In the genomic region with DNA sequence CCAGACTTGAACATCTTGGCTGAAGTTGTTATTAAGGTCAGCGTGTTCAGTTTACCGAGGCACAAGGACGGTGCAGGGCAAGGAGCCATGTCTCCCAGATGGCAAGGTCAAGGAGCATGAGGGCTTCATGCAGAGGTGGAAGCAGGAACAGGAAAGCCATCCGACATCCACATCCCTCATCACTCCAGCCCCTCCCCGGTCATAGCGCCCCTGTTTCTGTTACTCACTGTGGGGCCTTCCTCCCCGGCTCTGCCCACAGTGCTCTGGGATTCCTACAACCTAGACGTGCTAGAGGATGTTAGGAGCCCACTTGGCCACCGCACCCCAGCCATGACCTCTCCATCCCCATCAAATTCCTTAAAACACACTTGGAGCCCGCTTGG, we compare ENCODE assay signal across 31 cellular contexts.
"Had no signal": no experiment of that assay in that cellular context is flagged by ENCODE, and none has a peak within 500 bp of the region (broad histone marks: within the 10 kb centered on the region; RNA-seq: fewer than 3 reads in every experiment).

No MANE protein-coding gene starts in this region.

- H3K27ac Mint-ChIP-seq: activated CD4-positive, alpha-beta memory T cell treated with anti-CD3 and anti-CD28 coated beads for 36 hours; activated CD4-positive, alpha-beta T cell treated with anti-CD3 and anti-CD28 coated beads for 36 hours; activated CD4-positive, alpha-beta T cell treated with anti-CD3 and anti-CD28 coated beads, Interleukin-2, amount 10 ng/mL, durations not matched to agents 24 days and 14 days; activated CD8-positive, alpha-beta memory T cell treated with anti-CD3 and anti-CD28 coated beads, Interleukin-2, amount 10 ng/mL, durations not matched to agents 7 days and 5 days; activated CD8-positive, alpha-beta T cell treated with anti-CD3 and anti-CD28 coated beads, Interleukin-2, amount 10 ng/mL, durations not matched to agents 7 days and 5 days; activated naive CD8-positive, alpha-beta T cell; activated T-helper 1 cell treated with anti-CD3 and anti-CD28 coated beads, Interleukin-12 subunit alpha, Interleukin-12 subunit beta, Interleukin-2, Interleukin-4 antibody, amounts not matched to agents 30 ng/mL and 10 ng/mL and 1 ng/mL, durations not matched to agents 14 hours and 24 hours and 36 hours; activated T-helper 2 cell treated with anti-CD3 and anti-CD28 coated beads, Interferon-gamma antibody, Interleukin-2, Interleukin-4, amounts not matched to agents 10 μg/mL and 5 μg/mL and 100 μg/mL, durations not matched to agents 14 hours and 24 hours and 36 hours; effector memory CD8-positive, alpha-beta T cell had no signal

- H3K36me3 ChIP-seq: esophagus squamous epithelium, gastroesophageal sphincter had no signal

- H3K9me3 Mint-ChIP-seq: activated CD4-positive, alpha-beta memory T cell treated with anti-CD3 and anti-CD28 coated beads for 36 hours; activated CD4-positive, alpha-beta T cell treated with anti-CD3 and anti-CD28 coated beads, Interleukin-2, amount 10 ng/mL, durations not matched to agents 24 days and 14 days; activated T-helper 1 cell treated with anti-CD3 and anti-CD28 coated beads, Interleukin-12 subunit alpha, Interleukin-12 subunit beta, Interleukin-2, Interleukin-4 antibody, amounts not matched to agents 30 ng/mL and 10 ng/mL and 1 ng/mL, durations not matched to agents 14 hours and 24 hours and 36 hours; activated T-helper 2 cell treated with anti-CD3 and anti-CD28 coated beads, Interferon-gamma antibody, Interleukin-2, Interleukin-4, amounts not matched to agents 10 μg/mL and 5 μg/mL and 100 μg/mL, durations not matched to agents 14 hours and 24 hours and 36 hours; effector memory CD8-positive, alpha-beta T cell had no signal

- H3K9me3 ChIP-seq: esophagus squamous epithelium, gastroesophageal sphincter had no signal

- FAIRE-seq: astrocyte, colon, endothelial cell of umbilical vein had no signal

- H3K36me3 Mint-ChIP-seq: activated CD4-positive, alpha-beta memory T cell treated with anti-CD3 and anti-CD28 coated beads for 36 hours; activated CD8-positive, alpha-beta memory T cell treated with anti-CD3 and anti-CD28 coated beads, Interleukin-2, amount 10 ng/mL, durations not matched to agents 7 days and 5 days; activated naive CD8-positive, alpha-beta T cell had no signal

- H3K4me3 ChIP-seq: esophagus squamous epithelium, gastroesophageal sphincter had no signal

- H3K27me3 Mint-ChIP-seq: activated CD4-positive, alpha-beta memory T cell treated with anti-CD3 and anti-CD28 coated beads for 36 hours; activated CD4-positive, alpha-beta T cell treated with anti-CD3 and anti-CD28 coated beads, Interleukin-2, amount 10 ng/mL, durations not matched to agents 24 days and 14 days; activated naive CD8-positive, alpha-beta T cell had no signal

- ATAC-seq: activated CD4-positive, alpha-beta T cell treated with anti-CD3 and anti-CD28 coated beads for 36 hours; activated CD8-positive, alpha-beta memory T cell treated with anti-CD3 and anti-CD28 coated beads, Interleukin-2, amount 10 ng/mL, durations not matched to agents 7 days and 5 days; activated CD8-positive, alpha-beta T cell treated with anti-CD3 and anti-CD28 coated beads, Interleukin-2, amount 10 ng/mL, durations not matched to agents 7 days and 5 days; effector memory CD8-positive, alpha-beta T cell; gastroesophageal sphincter had no signal

- H3K4me1 Mint-ChIP-seq: activated CD8-positive, alpha-beta memory T cell treated with anti-CD3 and anti-CD28 coated beads, Interleukin-2, amount 10 ng/mL, durations not matched to agents 7 days and 5 days had no signal

- H3K27ac ChIP-seq: epithelial cell of prostate, esophagus squamous epithelium, gastroesophageal sphincter had no signal

- H3K4me1 ChIP-seq: esophagus squamous epithelium had no signal

- H3K4me3 Mint-ChIP-seq: activated CD4-positive, alpha-beta memory T cell treated with anti-CD3 and anti-CD28 coated beads for 36 hours; activated CD4-positive, alpha-beta T cell treated with anti-CD3 and anti-CD28 coated beads for 36 hours; activated CD4-positive, alpha-beta T cell treated with anti-CD3 and anti-CD28 coated beads, Interleukin-2, amount 10 ng/mL, durations not matched to agents 24 days and 14 days; activated CD8-positive, alpha-beta memory T cell treated with anti-CD3 and anti-CD28 coated beads, Interleukin-2, amount 10 ng/mL, durations not matched to agents 7 days and 5 days; activated CD8-positive, alpha-beta T cell treated with anti-CD3 and anti-CD28 coated beads, Interleukin-2, amount 10 ng/mL, durations not matched to agents 7 days and 5 days; activated naive CD8-positive, alpha-beta T cell; activated T-helper 1 cell treated with anti-CD3 and anti-CD28 coated beads, Interleukin-12 subunit alpha, Interleukin-12 subunit beta, Interleukin-2, Interleukin-4 antibody, amounts not matched to agents 30 ng/mL and 10 ng/mL and 1 ng/mL, durations not matched to agents 14 hours and 24 hours and 36 hours; effector memory CD8-positive, alpha-beta T cell had no signal

- DNase-seq: activated CD4-positive, alpha-beta memory T cell treated with anti-CD3 and anti-CD28 coated beads for 36 hours; activated CD4-positive, alpha-beta T cell treated with anti-CD3 and anti-CD28 coated beads for 36 hours; activated CD4-positive, alpha-beta T cell treated with anti-CD3 and anti-CD28 coated beads, Interleukin-2, amount 10 ng/mL, durations not matched to agents 24 days and 14 days; activated CD4-positive, CD25-positive, alpha-beta regulatory T cell; activated CD4-positive, CD25-positive, alpha-beta regulatory T cell treated with anti-CD3 and anti-CD28 coated beads, Interleukin-2, amount 50 U/mL, for 72 hours; activated CD8-positive, alpha-beta memory T cell treated with anti-CD3 and anti-CD28 coated beads, Interleukin-2, amount 10 ng/mL, durations not matched to agents 7 days and 5 days; activated CD8-positive, alpha-beta memory T cell treated with anti-CD3 and anti-CD28 coated beads, Interleukin-2, amount 50 U/mL, for 4 hours; activated CD8-positive, alpha-beta T cell treated with anti-CD3 and anti-CD28 coated beads, Interleukin-2, amount 10 ng/mL, durations not matched to agents 7 days and 5 days; activated gamma-delta T cell treated with Interleukin-2 at 50 U/mL for 16 hours; activated naive CD4-positive, alpha-beta T cell treated with anti-CD3 and anti-CD28 coated beads, Interleukin-2, amount 50 U/mL, for 16 hours; activated naive CD4-positive, alpha-beta T cell treated with Interleukin-2 at 50 U/mL for 16 hours; activated T-cell treated with anti-CD3 and anti-CD28 coated beads, Interleukin-2, amount 50 U/mL, for 1 hour; activated T-cell treated with anti-CD3 and anti-CD28 coated beads, Interleukin-2, amount 50 U/mL, for 48 hours; amniotic stem cell; anterior cingulate cortex; caudate nucleus; cortex of kidney; dermis blood vessel endothelial cell; effector CD4-positive, alpha-beta T cell; effector memory CD8-positive, alpha-beta T cell; esophagus squamous epithelium; foreskin melanocyte; T-helper 2 cell had no signal

- H3K27me3 ChIP-seq: esophagus squamous epithelium, gastroesophageal sphincter had no signal
